Comparison of ENCODE assay signal across 24 cellular contexts in the genomic region with DNA sequence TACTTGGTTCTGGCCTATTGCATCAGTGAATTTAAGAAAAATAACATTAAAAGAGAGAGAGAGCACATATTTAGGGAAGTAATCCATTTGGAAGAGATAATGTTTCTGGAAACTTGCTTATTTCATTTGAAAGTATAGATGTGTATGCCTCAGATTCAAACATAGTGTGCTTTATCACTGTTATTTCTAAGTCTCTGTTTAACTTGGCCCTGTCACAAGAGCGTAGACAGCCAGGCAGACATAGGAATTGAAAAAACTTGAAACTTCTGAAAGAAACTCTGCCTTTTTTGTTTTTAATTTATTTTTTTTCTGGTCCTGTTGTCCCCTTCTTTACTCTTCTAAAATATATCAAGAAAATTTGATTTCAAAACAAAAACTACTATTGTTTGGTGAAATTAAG.
DNase-seq lines count a peak whose midpoint lies in the region; FAIRE-seq and TF ChIP-seq lines count a peak whose summit lies in the region.
"Had no signal": no experiment of that assay in that cellular context is flagged by ENCODE, and none has a peak within 500 bp of the region (broad histone marks: within the 10 kb centered on the region; RNA-seq: fewer than 3 reads in every experiment).

No MANE protein-coding gene starts in this region.

- peaks cover 45% of the 10 kb centered on the region for H3K4me1 Mint-ChIP-seq in mesothelial cell of epicardium
- H3K4me1 Mint-ChIP-seq: B cell; CD4-positive, CD25-positive, alpha-beta regulatory T cell had no signal

- H3K18ac ChIP-seq in mesendoderm (ENCODE audit: low read length): no peak overlapping the region

- H3K27me3 Mint-ChIP-seq in mesothelial cell of epicardium (ENCODE audit: low read depth): no peaks in the 10 kb centered on the region
- H3K27me3 Mint-ChIP-seq: B cell; CD4-positive, CD25-positive, alpha-beta regulatory T cell had no signal

- no peak overlapping the region for H4K8ac ChIP-seq in mesendoderm (ENCODE audit: low read depth, low read length)

- no peak overlapping the region for H3K4me3 Mint-ChIP-seq in mesothelial cell of epicardium
- H3K4me3 Mint-ChIP-seq: B cell; CD4-positive, CD25-positive, alpha-beta regulatory T cell; CD8-positive, alpha-beta T cell had no signal

- no peak for FAIRE-seq in frontal cortex (lab: Jason Lieb, UNC)
- FAIRE-seq: A204.1, GM12891, H1 had no signal

- H3K23ac ChIP-seq in mesendoderm (ENCODE audit: low read length): no peak overlapping the region

- H2BK15ac ChIP-seq in mesendoderm (replicated peaks; ENCODE audit: low read depth): no peak overlapping the region

- no peak for TF ChIP-seq POLR2A in prostate gland (IDR thresholded peaks at IDR 0.05)

- no peak overlapping the region for H2BK120ac ChIP-seq in mesendoderm (ENCODE audit: low read depth, low read length)

- H3K27ac Mint-ChIP-seq in mesothelial cell of epicardium: peak overlapping the region; percentile 39
- H3K27ac Mint-ChIP-seq: B cell; CD4-positive, CD25-positive, alpha-beta regulatory T cell; CD8-positive, alpha-beta T cell had no signal

- no peak overlapping the region for H4K5ac ChIP-seq in mesendoderm (ENCODE audit: low read length)

- TF ChIP-seq CTCF in fibroblast of the aortic adventitia (IDR thresholded peaks at IDR 0.05; ENCODE audit: insufficient read depth, low read length) (no peak), mesothelial cell of epicardium (IDR thresholded peaks at IDR 0.05; ENCODE audit: unreplicated experiment) (no peak), prostate gland (IDR thresholded peaks at IDR 0.05) (no peak)

- H3K79me1 ChIP-seq in mesendoderm (ENCODE audit: low read length): no peaks in the 10 kb centered on the region

- DNase-seq in EH (ENCODE audit: low read depth) (peak; percentile 37), astrocyte of the hippocampus (ENCODE audit: low read depth, low spot score) (peak; percentile 19), fibroblast of the aortic adventitia (ENCODE audit: low read depth) (peak; percentile 31), mesothelial cell of epicardium (ENCODE audit: low spot score in 2 of 2, unreplicated experiment in 2 of 2) (no peak), mesendoderm (no peak), prostate gland (ENCODE audit: low spot score) (no peak), DMS53 (lab: John Stamatoyannopoulos, UW) (no peak), frontal cortex (ENCODE audit: low spot score in 2 of 2) (no peak)
- DNase-seq: Caco-2; CD4-positive, CD25-positive, alpha-beta regulatory T cell; CD8-positive, alpha-beta T cell; DMS153; DMS79; GF-D8; GM23248; H7; HCEC 1CT had no signal

- no peak overlapping the region for H3K4ac ChIP-seq in mesendoderm (ENCODE audit: low read depth, low read length)

- H3K4me2 ChIP-seq in mesendoderm (ENCODE audit: low read length): no peak overlapping the region
- H3K4me2 ChIP-seq: BLaER1 had no signal

- H2AK5ac ChIP-seq in mesendoderm (ENCODE audit: low read length): no peak overlapping the region

- intact Hi-C loops in prostate gland (cut with DNase I): no loop called here

- no peak overlapping the region for H3K56ac ChIP-seq in mesendoderm (ENCODE audit: low read length)

- H3K36me3 ChIP-seq in mesendoderm (ENCODE audit: control insufficient read depth, insufficient read depth, low read length) (no peaks in the 10 kb centered on the region), prostate gland (no peaks in the 10 kb centered on the region)
- H3K36me3 ChIP-seq: BLaER1 had no signal

- H3K9me3 ChIP-seq in prostate gland: no peaks in the 10 kb centered on the region
- H3K9me3 ChIP-seq: BLaER1, Caco-2 had no signal

- H3K27me3 ChIP-seq in mesendoderm (ENCODE audit: insufficient read depth, low read length, poor library complexity): no peaks in the 10 kb centered on the region
- H3K27me3 ChIP-seq in prostate gland (replicated peaks; ENCODE audit: insufficient read depth): no peaks in the 10 kb centered on the region
- H3K27me3 ChIP-seq: BLaER1 had no signal

- H3K9ac ChIP-seq in mesendoderm (ENCODE audit: low read length): no peak overlapping the region
- H3K9ac ChIP-seq: BLaER1, GM23248 had no signal

- no peaks in the 10 kb centered on the region for H3K36me3 Mint-ChIP-seq in mesothelial cell of epicardium
- H3K36me3 Mint-ChIP-seq: CD4-positive, CD25-positive, alpha-beta regulatory T cell; CD8-positive, alpha-beta T cell had no signal

- WGBS in mesendoderm (ENCODE audit: extremely low coverage, insufficient coverage, low lambda C conversion rate): no CpG with 5 or more reads among the region's 1 CpG
- WGBS in prostate gland: 45% methylated on average over 1 of the region's 1 CpG

- H3K27ac ChIP-seq in mesendoderm (ENCODE audit: low read depth, low read length) (no peak overlapping the region), prostate gland (no peak overlapping the region)
- H3K27ac ChIP-seq: 22Rv1, BLaER1, C4-2B, GM23248 had no signal

- H2BK5ac ChIP-seq in mesendoderm (ENCODE audit: low read length): no peak overlapping the region

- no peaks in the 10 kb centered on the region for H3K9me3 Mint-ChIP-seq in mesothelial cell of epicardium

- H3K79me2 ChIP-seq in mesendoderm (ENCODE audit: control insufficient read depth, insufficient read depth, low read length): no peaks in the 10 kb centered on the region

- H3K4me3 ChIP-seq in fibroblast of the aortic adventitia (ENCODE audit: low read depth, low read length) (no peak overlapping the region), mesendoderm (ENCODE audit: low read length) (no peak overlapping the region), prostate gland (no peak overlapping the region)
- H3K4me3 ChIP-seq: BLaER1, GM23248 had no signal

- no peaks in the 10 kb centered on the region for H3K4me1 ChIP-seq in mesendoderm (ENCODE audit: control insufficient read depth, low read depth, low read length)
- no peaks in the 10 kb centered on the region for H3K4me1 ChIP-seq in prostate gland (replicated peaks)
- H3K4me1 ChIP-seq: BLaER1, Caco-2 had no signal

Comparison
In these comparisons a context has a peak if more than half of its experiments do, and no peak if none do; other contexts are left out.
1. DNase-seq: peak in EH (single experiment), astrocyte of the hippocampus (single experiment) and fibroblast of the aortic adventitia (single experiment); none in mesothelial cell of epicardium (0 of 2), mesendoderm (single experiment), prostate gland (single experiment), DMS53 (single experiment) and frontal cortex (0 of 2).